In genomic region chr2:231706731-231707624, GRCh38 we compare ENCODE assay signal across 1 cellular context.
TF ChIP-seq lines count a peak whose summit lies in the region.

No MANE protein-coding gene starts in this region.

TF ChIP-seq in HepG2, 621 proteins besides CTCF, POLR2A, EP300 and RAD21 (continued from another document and continues in another):
- peak; percentile 88 for TF ChIP-seq ZHX2 (IDR thresholded peaks at IDR 0.05; ENCODE audit: low read depth)
- no peak for TF ChIP-seq ZHX2 (CRISPR knock-in tag; IDR thresholded peaks at IDR 0.05; ENCODE audit: borderline replicate concordance)
- TF ChIP-seq, protein P1, sequence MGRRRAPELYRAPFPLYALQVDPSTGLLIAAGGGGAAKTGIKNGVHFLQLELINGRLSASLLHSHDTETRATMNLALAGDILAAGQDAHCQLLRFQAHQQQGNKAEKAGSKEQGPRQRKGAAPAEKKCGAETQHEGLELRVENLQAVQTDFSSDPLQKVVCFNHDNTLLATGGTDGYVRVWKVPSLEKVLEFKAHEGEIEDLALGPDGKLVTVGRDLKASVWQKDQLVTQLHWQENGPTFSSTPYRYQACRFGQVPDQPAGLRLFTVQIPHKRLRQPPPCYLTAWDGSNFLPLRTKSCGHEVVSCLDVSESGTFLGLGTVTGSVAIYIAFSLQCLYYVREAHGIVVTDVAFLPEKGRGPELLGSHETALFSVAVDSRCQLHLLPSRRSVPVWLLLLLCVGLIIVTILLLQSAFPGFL (CRISPR knock-in tag; IDR thresholded peaks at IDR 0.05), result no peak
- TF ChIP-seq ZNF761 (CRISPR knock-in tag; conservative IDR thresholded peaks at IDR 0.05), result peak; percentile 91
- no peak for TF ChIP-seq E2F5 (CRISPR knock-in tag; conservative IDR thresholded peaks at IDR 0.05)
- TF ChIP-seq HMGA1 (CRISPR knock-in tag; conservative IDR thresholded peaks at IDR 0.05), result no peak
- 0 out of 2 replicates have a peak, but pooled peaks have one; percentile 27 for TF ChIP-seq EEA1 (CRISPR knock-in tag; IDR thresholded peaks at IDR 0.05; ENCODE audit: borderline replicate concordance)
- TF ChIP-seq ZNF816 (CRISPR knock-in tag; IDR thresholded peaks at IDR 0.05; ENCODE audit: borderline replicate concordance), result peak; percentile 55; the same call in 1 of the 2 replicates
- no peak for TF ChIP-seq TCF7L2 (IDR thresholded peaks at IDR 0.05; ENCODE audit: low read depth, low read length)
- no peak for TF ChIP-seq KLF13 (CRISPR knock-in tag; IDR thresholded peaks at IDR 0.05)
- no peak; the same call in 1 of the 2 replicates for TF ChIP-seq EED (CRISPR knock-in tag; IDR thresholded peaks at IDR 0.05)
- TF ChIP-seq HNRNPH1 (optimal IDR thresholded peaks at IDR 0.05; ENCODE audit: low read depth, low read length), result no peak
- peak; percentile 69; the same call in 1 of the 2 replicates for TF ChIP-seq ZNF589 (CRISPR knock-in tag; conservative IDR thresholded peaks at IDR 0.05)
- no peak for TF ChIP-seq PHB2 (IDR thresholded peaks at IDR 0.05; ENCODE audit: partially characterized antibody)
- peak; percentile 31; the same call in 1 of the 2 replicates for TF ChIP-seq ZNF12 (CRISPR knock-in tag; IDR thresholded peaks at IDR 0.05)
- no peak for TF ChIP-seq SOX6 (IDR thresholded peaks at IDR 0.05)
- peak; percentile 70 for TF ChIP-seq SOX6 (CRISPR knock-in tag; IDR thresholded peaks at IDR 0.05)
- TF ChIP-seq RXRA (CRISPR knock-in tag; IDR thresholded peaks at IDR 0.05), result peak; percentile 30; the same call in 1 of the 2 replicates
- peak; percentile 72 for TF ChIP-seq TEAD3 (CRISPR knock-in tag; optimal IDR thresholded peaks at IDR 0.05; ENCODE audit: borderline replicate concordance)
- peak; percentile 61; the same call in 1 of the 3 replicates for TF ChIP-seq MXI1 (IDR thresholded peaks at IDR 0.05; ENCODE audit: borderline replicate concordance, low read depth, low read length)
- TF ChIP-seq FOXA3 (CRISPR knock-in tag; IDR thresholded peaks at IDR 0.05), result peak; percentile 49; the same call in 1 of the 2 replicates
- no peak for TF ChIP-seq ZNF781 (CRISPR knock-in tag; IDR thresholded peaks at IDR 0.05; ENCODE audit: borderline replicate concordance, not compliant biosample characterization)
- TF ChIP-seq RBM39 (IDR thresholded peaks at IDR 0.05; ENCODE audit: low read depth, low read length, poor library complexity, severe bottlenecking), result peak; percentile 59
- peak; percentile 15 for TF ChIP-seq SRSF1 (optimal IDR thresholded peaks at IDR 0.05; ENCODE audit: low read depth, low read length)
- no peak for TF ChIP-seq SNRNP70 (IDR thresholded peaks at IDR 0.05; ENCODE audit: low read depth, low read length)
- peak; percentile 68 for TF ChIP-seq HOXA7 (CRISPR knock-in tag; IDR thresholded peaks at IDR 0.05)
- peak; percentile 75 for TF ChIP-seq RFXAP (CRISPR knock-in tag; IDR thresholded peaks at IDR 0.05; ENCODE audit: borderline replicate concordance)
- no peak for TF ChIP-seq DDIT3 (CRISPR knock-in tag; IDR thresholded peaks at IDR 0.05)
- TF ChIP-seq PLSCR1 (CRISPR knock-in tag; IDR thresholded peaks at IDR 0.05; ENCODE audit: borderline replicate concordance), result 0 out of 2 replicates have a peak, but pooled peaks have one; percentile 79
- no peak for TF ChIP-seq ZNF136 (CRISPR knock-in tag; IDR thresholded peaks at IDR 0.05; ENCODE audit: low read depth)
- peak; percentile 65; the same call in 1 of the 2 replicates for TF ChIP-seq ZSCAN30 (CRISPR knock-in tag; IDR thresholded peaks at IDR 0.05)
- no peak; the same call in 1 of the 2 replicates for TF ChIP-seq ZBTB3 (CRISPR knock-in tag; IDR thresholded peaks at IDR 0.05; ENCODE audit: borderline replicate concordance, low read depth)
- no peak for TF ChIP-seq ZNF530 (CRISPR knock-in tag; IDR thresholded peaks at IDR 0.05; ENCODE audit: low read depth)
- TF ChIP-seq PAX8 (CRISPR knock-in tag; IDR thresholded peaks at IDR 0.05; ENCODE audit: borderline replicate concordance), result peak; percentile 23; the same call in 1 of the 2 replicates
- peak; percentile 37; the same call in 1 of the 2 replicates for TF ChIP-seq PAXIP1 (CRISPR knock-in tag; conservative IDR thresholded peaks at IDR 0.05)
- 0 out of 2 replicates have a peak, but pooled peaks have one; percentile 17 for TF ChIP-seq KDM3A (CRISPR knock-in tag; IDR thresholded peaks at IDR 0.05; ENCODE audit: low read depth)
- TF ChIP-seq ZNF383 (CRISPR knock-in tag; IDR thresholded peaks at IDR 0.05; ENCODE audit: borderline replicate concordance), result peak; percentile 75; the same call in 1 of the 2 replicates
- peak; percentile 68; the same call in 1 of the 2 replicates for TF ChIP-seq ZNF777 (CRISPR knock-in tag; IDR thresholded peaks at IDR 0.05)
- TF ChIP-seq, protein P2, sequence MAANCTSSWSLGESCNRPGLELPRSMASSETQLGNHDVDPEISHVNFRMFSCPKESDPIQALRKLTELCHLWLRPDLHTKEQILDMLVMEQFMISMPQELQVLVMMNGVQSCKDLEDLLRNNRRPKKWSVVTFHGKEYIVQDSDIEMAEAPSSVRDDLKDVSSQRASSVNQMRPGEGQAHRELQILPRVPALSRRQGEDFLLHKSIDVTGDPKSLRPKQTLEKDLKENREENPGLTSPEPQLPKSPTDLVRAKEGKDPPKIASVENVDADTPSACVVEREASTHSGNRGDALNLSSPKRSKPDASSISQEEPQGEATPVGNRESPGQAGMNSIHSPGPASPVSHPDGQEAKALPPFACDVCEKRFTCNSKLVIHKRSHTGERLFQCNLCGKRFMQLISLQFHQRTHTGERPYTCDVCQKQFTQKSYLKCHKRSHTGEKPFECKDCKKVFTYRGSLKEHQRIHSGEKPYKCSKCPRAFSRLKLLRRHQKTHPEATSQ (CRISPR knock-in tag; IDR thresholded peaks at IDR 0.05; ENCODE audit: borderline replicate concordance), result 0 out of 2 replicates have a peak, but pooled peaks have one; percentile 64
- TF ChIP-seq ARNTL (CRISPR knock-in tag; IDR thresholded peaks at IDR 0.05), result peak; percentile 62
- TF ChIP-seq, protein P3, sequence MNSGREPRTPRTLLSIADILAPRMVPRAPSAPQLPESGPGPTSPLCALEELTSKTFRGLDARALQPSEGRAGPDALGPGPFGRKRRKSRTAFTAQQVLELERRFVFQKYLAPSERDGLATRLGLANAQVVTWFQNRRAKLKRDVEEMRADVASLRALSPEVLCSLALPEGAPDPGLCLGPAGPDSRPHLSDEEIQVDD (CRISPR knock-in tag; IDR thresholded peaks at IDR 0.05; ENCODE audit: borderline replicate concordance), result no peak
- no peak for TF ChIP-seq PRPF4 (IDR thresholded peaks at IDR 0.05; ENCODE audit: low read depth, low read length, poor library complexity, severe bottlenecking)
- TF ChIP-seq DR1 (CRISPR knock-in tag; IDR thresholded peaks at IDR 0.05), result peak; percentile 52; the same call in 1 of the 2 replicates
- TF ChIP-seq MBNL3 (CRISPR knock-in tag; conservative IDR thresholded peaks at IDR 0.05), result no peak
- peak; percentile 72; the same call in 1 of the 2 replicates for TF ChIP-seq ZNF737 (CRISPR knock-in tag; IDR thresholded peaks at IDR 0.05; ENCODE audit: borderline replicate concordance)
- no peak for TF ChIP-seq NONO (IDR thresholded peaks at IDR 0.05)
- TF ChIP-seq NONO (CRISPR knock-in tag; conservative IDR thresholded peaks at IDR 0.05), result peak; percentile 92
- peak; percentile 52; the same call in 1 of the 2 replicates for TF ChIP-seq ZNF34 (CRISPR knock-in tag; IDR thresholded peaks at IDR 0.05; ENCODE audit: borderline replicate concordance)
- TF ChIP-seq, protein P4, sequence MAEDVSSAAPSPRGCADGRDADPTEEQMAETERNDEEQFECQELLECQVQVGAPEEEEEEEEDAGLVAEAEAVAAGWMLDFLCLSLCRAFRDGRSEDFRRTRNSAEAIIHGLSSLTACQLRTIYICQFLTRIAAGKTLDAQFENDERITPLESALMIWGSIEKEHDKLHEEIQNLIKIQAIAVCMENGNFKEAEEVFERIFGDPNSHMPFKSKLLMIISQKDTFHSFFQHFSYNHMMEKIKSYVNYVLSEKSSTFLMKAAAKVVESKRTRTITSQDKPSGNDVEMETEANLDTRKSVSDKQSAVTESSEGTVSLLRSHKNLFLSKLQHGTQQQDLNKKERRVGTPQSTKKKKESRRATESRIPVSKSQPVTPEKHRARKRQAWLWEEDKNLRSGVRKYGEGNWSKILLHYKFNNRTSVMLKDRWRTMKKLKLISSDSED (CRISPR knock-in tag; IDR thresholded peaks at IDR 0.05), result no peak
- no peak for TF ChIP-seq ZNF17 (CRISPR knock-in tag; IDR thresholded peaks at IDR 0.05)
- no peak for TF ChIP-seq RFXANK (CRISPR knock-in tag; IDR thresholded peaks at IDR 0.05)
- 0 out of 2 replicates have a peak, but pooled peaks have one; percentile 24 for TF ChIP-seq ZNF83 (CRISPR knock-in tag; IDR thresholded peaks at IDR 0.05; ENCODE audit: borderline replicate concordance)
